ENCODE assay signal across 12 cellular contexts in the genomic region with DNA sequence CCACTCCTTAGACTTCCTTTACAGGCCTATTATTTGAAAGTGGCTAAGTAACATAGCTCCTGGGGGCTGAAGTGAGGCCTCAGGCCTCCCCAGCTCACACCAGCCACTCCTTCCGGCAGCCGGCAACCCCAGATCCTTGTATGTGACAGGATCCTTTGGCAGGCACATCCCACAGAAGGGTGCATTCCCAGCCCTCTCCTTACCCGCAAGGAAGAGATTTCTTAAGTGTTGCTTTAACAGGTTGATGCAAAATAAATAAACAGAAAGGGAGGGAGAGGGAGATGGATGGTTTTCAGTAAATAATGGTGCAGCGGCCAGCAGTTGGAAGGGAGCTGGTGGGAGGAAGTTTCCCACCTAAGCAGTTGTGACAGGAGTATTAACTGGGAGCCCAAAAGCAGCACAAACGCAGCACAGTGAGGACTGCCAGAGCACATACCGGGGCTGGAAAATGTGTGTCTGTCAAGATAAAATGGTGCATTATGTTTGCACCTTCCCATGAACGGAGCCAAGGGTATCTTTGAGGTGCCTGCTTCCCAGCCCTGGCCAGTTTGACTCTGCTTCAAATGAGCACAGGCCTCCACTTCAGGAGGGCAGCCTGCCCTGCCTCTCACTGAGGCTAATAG. TPM values are rescaled to one million over a fixed set of nuclear protein-coding genes. Genes with fewer than 3 reads are reported as not detected.
DNase-seq lines count a peak whose midpoint lies in the region; ATAC-seq and TF ChIP-seq lines count a peak whose summit lies in the region.
"Had no signal": no experiment of that assay in that cellular context is flagged by ENCODE, and none has a peak within 500 bp of the region (broad histone marks: within the 10 kb centered on the region; RNA-seq: fewer than 3 reads in every experiment).

No MANE protein-coding gene starts in this region.

- no peak overlapping the region for H3K4me3 ChIP-seq in endodermal cell (ENCODE audit: low read length)
- H3K4me3 ChIP-seq in rectal smooth muscle tissue (ENCODE audit: low read length), result no peak overlapping the region
- no peak overlapping the region for H3K4me3 ChIP-seq in prostate gland

- H3K9ac ChIP-seq in endodermal cell (ENCODE audit: extremely low read depth, low read length, poor library complexity, severe bottlenecking) (no peak overlapping the region), rectal smooth muscle tissue (ENCODE audit: low read length) (no peak overlapping the region)

- H3K4me3 Mint-ChIP-seq in endodermal cell (no peak overlapping the region), HFFc6 (no peak overlapping the region)
- H3K4me3 Mint-ChIP-seq: T-helper 1 cell treated with Interleukin-12 subunit alpha and Interleukin-12 subunit beta and Interleukin-4 antibody, amounts not matched to agents 30 μg/mL and 1 μg/mL, for 36 hours had no signal

- no peak for TF ChIP-seq POLR2A in prostate gland (IDR thresholded peaks at IDR 0.05)

- peak overlapping the region; percentile 30 for H3K27ac ChIP-seq in endodermal cell (ENCODE audit: low read depth, low read length)
- peak overlapping the region; percentile 83 for H3K27ac ChIP-seq in rectal smooth muscle tissue (ENCODE audit: low read depth, low read length)
- peak overlapping the region in 1 of 2 donors; percentile 45 for H3K27ac ChIP-seq in prostate gland

- TF ChIP-seq CTCF in endodermal cell (conservative IDR thresholded peaks at IDR 0.05) (no peak), HFFc6 (IDR thresholded peaks at IDR 0.05) (no peak), prostate gland (IDR thresholded peaks at IDR 0.05) (no peak)

- peaks cover 39% of the 10 kb centered on the region for H3K36me3 ChIP-seq in endodermal cell (ENCODE audit: control insufficient read depth, insufficient read depth, low read length)
- H3K36me3 ChIP-seq in rectal smooth muscle tissue (ENCODE audit: control insufficient read depth, insufficient read depth, low read length), result no peaks in the 10 kb centered on the region
- no peaks in the 10 kb centered on the region for H3K36me3 ChIP-seq in prostate gland

- no peaks in the 10 kb centered on the region for H3K9me3 ChIP-seq in endodermal cell (ENCODE audit: control insufficient read depth, low read length)
- no peaks in the 10 kb centered on the region for H3K9me3 ChIP-seq in prostate gland

- ATAC-seq in HG03521 (IDR thresholded peaks at IDR 0.05; ENCODE audit: unreplicated experiment), result peak; percentile 12

- H3K4me1 Mint-ChIP-seq in endodermal cell (peaks cover 53% of the 10 kb centered on the region), HFFc6 (ENCODE audit: low read depth) (peaks cover 33% of the 10 kb centered on the region)

- no peaks in the 10 kb centered on the region for H3K9me3 Mint-ChIP-seq in endodermal cell
- H3K9me3 Mint-ChIP-seq in HFFc6, result no peaks in the 10 kb centered on the region
- H3K9me3 Mint-ChIP-seq: T-helper 1 cell treated with Interleukin-12 subunit alpha and Interleukin-12 subunit beta and Interleukin-4 antibody, amounts not matched to agents 30 μg/mL and 1 μg/mL, for 36 hours had no signal

- intact Hi-C loops in prostate gland (cut with DNase I), result no loop called here

- no peaks in the 10 kb centered on the region for H3K27me3 Mint-ChIP-seq in endodermal cell (ENCODE audit: insufficient read depth)
- H3K27me3 Mint-ChIP-seq in HFFc6 (ENCODE audit: insufficient read depth), result no peaks in the 10 kb centered on the region; the same call in 1 of the 2 replicates

- H3K4me1 ChIP-seq in endodermal cell (ENCODE audit: control insufficient read depth, insufficient read depth, low read length) (peaks cover 35% of the 10 kb centered on the region), rectal smooth muscle tissue (ENCODE audit: control insufficient read depth, insufficient read depth, low read length) (peaks cover 80% of the 10 kb centered on the region), prostate gland (replicated peaks) (no peaks in the 10 kb centered on the region)

- 80 to 84% methylated on average over 5 to 7 of the region's 7 CpGs for WGBS in endodermal cell (ENCODE audit: insufficient coverage in 1 of 2, insufficient read length in 1 of 2), 2 experiments
- WGBS in prostate gland, result 56% methylated on average over 7 of the region's 7 CpGs

- H3K36me3 Mint-ChIP-seq in endodermal cell (ENCODE audit: low read depth) (peaks cover 35% of the 10 kb centered on the region), HFFc6 (ENCODE audit: low read depth) (0 out of 2 replicates have a peak, but pooled peaks cover 5% of the 10 kb centered on the region)

- DNase-seq in DMS79 treated with DMSO at 0.1 percent for 48 hours (lab: John Stamatoyannopoulos, UW) (peak; percentile 63), endodermal cell (no peak), cerebellum (ENCODE audit: low spot score) (no peak), HFFc6 (no peak), prostate gland (ENCODE audit: low spot score) (no peak), HuH-7 (ENCODE audit: low spot score) (no peak)
- DNase-seq: activated CD8-positive, alpha-beta memory T cell treated with anti-CD3 and anti-CD28 coated beads, Interleukin-2, amount 50 U/mL, for 48 hours; COR-L47; hippocampal formation had no signal

- H3K27ac Mint-ChIP-seq in endodermal cell, result peak overlapping the region; percentile 8
- no peak overlapping the region; the same call in 1 of the 2 replicates for H3K27ac Mint-ChIP-seq in HFFc6

- H3K27me3 ChIP-seq in endodermal cell (ENCODE audit: control insufficient read depth, insufficient read depth, low read length, poor library complexity, severe bottlenecking), result no peaks in the 10 kb centered on the region
- H3K27me3 ChIP-seq in rectal smooth muscle tissue (ENCODE audit: control insufficient read depth, insufficient read depth, low read length), result no peaks in the 10 kb centered on the region
- H3K27me3 ChIP-seq in prostate gland (replicated peaks; ENCODE audit: insufficient read depth), result no peaks in the 10 kb centered on the region

RNA-seq across cellular contexts. Expression of gene NRP2, which starts 32.6 kb away (rescaled TPM):
- 10 to 100 TPM; 69.7 to 92.4 TPM for total RNA-seq in endodermal cell
- 79.4 TPM for polyA plus RNA-seq in endodermal cell (2013, experiment 1 of 2)
- polyA plus RNA-seq in endodermal cell (2013, experiment 2 of 2), result 80.4 TPM
- 46.0 TPM for total RNA-seq in cerebellum
- 10 to 100 TPM; 11.8 to 25.1 (median 21.4) TPM for total RNA-seq in HFFc6 (2021; fragmentation: NEBNext Ultra II Directional; extraction: Animal tissue kit (Norgen Biotek cat#: 25700))
- 10 to 100 TPM in 1 of 2 donors, 1 to 10 TPM in 1; 9.7 to 21.0 TPM for total RNA-seq in prostate gland
